8 cellular contexts compared by ENCODE assay signal in the genomic region with DNA sequence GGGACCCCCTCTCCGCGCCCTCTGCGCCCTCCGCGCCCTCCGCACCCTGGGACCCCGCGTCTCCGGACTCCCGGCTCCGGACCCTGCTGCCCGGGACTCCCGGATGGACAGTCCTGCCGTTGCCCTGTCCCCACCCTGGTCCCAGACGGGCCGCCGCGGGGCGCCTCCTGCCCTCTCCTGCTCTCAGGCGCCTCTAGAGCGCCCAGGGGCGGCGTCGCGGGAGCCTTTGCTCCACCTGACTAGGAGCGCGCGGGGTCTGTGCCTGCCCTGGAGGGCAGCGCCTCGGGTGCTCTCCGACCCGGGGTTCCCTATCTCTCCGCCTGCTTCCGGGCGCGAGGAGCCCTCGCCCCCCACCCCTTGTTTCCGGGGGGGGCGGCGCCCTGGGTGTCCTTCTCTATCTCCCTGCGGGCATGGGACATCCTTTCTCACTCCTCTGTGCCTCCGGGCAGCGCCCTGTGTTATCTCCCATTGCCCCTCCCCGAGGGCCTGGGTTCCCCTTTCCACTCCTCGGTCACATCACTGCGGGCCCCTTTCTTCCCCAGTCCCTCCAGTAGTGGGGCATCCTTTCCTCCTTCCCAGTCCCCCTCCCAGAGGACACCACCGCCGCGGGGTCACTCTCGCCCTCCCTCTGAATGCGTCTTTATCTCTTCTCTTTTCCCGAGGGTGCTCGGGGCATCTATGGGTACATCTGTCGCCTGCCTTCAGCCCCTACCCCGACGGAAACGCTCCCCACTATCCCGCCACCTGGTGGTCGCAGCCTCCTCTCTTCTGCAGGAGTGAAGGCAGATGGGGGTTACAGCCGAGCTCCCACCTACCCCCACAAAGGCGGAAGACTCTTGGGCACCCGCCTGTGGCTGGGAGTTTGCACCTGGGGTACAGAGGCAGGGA. TPM values are rescaled to one million over a fixed set of nuclear protein-coding genes. Genes with fewer than 3 reads are reported as not detected.
A peak's percentile ranks its signal among the peaks of the same experiment; 100 is the strongest.
DNase-seq lines count a peak whose midpoint lies in the region; TF ChIP-seq lines count a peak whose summit lies in the region.

No MANE protein-coding gene starts in this region.

- H3K36me3 Mint-ChIP-seq in activated T-cell treated with anti-CD3 and anti-CD28 coated beads, Interleukin-2, amount 50 U/mL, for 24 hours (ENCODE audit: low read depth) = peaks cover 46% of the 10 kb centered on the region

- H3K27ac ChIP-seq in right atrium auricular region = no peak overlapping the region

- peaks cover 0 to 8% of the 10 kb centered on the region in 2 donors for H3K4me1 ChIP-seq in right atrium auricular region

- peak overlapping the region; percentile 33 to 46 for H3K4me3 ChIP-seq in right atrium auricular region

- peak; percentile 24 for DNase-seq in NCI-H2227 (lab: John Stamatoyannopoulos, UW; ENCODE audit: unreplicated experiment)
- no peak for DNase-seq in NCI-H2227 treated with DMSO at 0.1 percent for 48 hours (lab: John Stamatoyannopoulos, UW)
- DNase-seq in Kasumi-1 (lab: John Stamatoyannopoulos, UW) = peak; percentile 25 to 31
- DNase-seq in activated T-cell treated with anti-CD3 and anti-CD28 coated beads, Interleukin-2, amount 50 U/mL, for 24 hours = peak; percentile 75
- no peak for DNase-seq in right atrium auricular region (ENCODE audit: low spot score)
- DNase-seq in stimulated activated CD4-positive, alpha-beta T cell treated with anti-CD3 and anti-CD28 coated beads, Interleukin-15, amount 100 ng/mL, for 1 hour (ENCODE audit: low read depth in 1 of 2, low spot score in 1 of 2) = peak; percentile 8 to 33
- DNase-seq in DMS79 (lab: John Stamatoyannopoulos, UW) = no peak
- no peak for DNase-seq in NCI-H1436 treated with DMSO at 0.1 percent for 48 hours (lab: John Stamatoyannopoulos, UW)

- H3K27me3 ChIP-seq in right atrium auricular region = peaks cover 0 to 11% of the 10 kb centered on the region in 2 donors

- H3K4me1 Mint-ChIP-seq in activated T-cell treated with anti-CD3 and anti-CD28 coated beads, Interleukin-2, amount 50 U/mL, for 24 hours (ENCODE audit: low read depth) = peaks cover 66% of the 10 kb centered on the region

- no peak for TF ChIP-seq CTCF in right atrium auricular region (IDR thresholded peaks at IDR 0.05)

- H3K36me3 ChIP-seq in right atrium auricular region = no peaks in the 10 kb centered on the region

- H3K9me3 Mint-ChIP-seq in activated T-cell treated with anti-CD3 and anti-CD28 coated beads, Interleukin-2, amount 50 U/mL, for 24 hours = no peaks in the 10 kb centered on the region

- peak overlapping the region; percentile 97 for H3K4me3 Mint-ChIP-seq in activated T-cell treated with anti-CD3 and anti-CD28 coated beads, Interleukin-2, amount 50 U/mL, for 24 hours

- H3K9me3 ChIP-seq in right atrium auricular region = no peaks in the 10 kb centered on the region

- H3K27me3 Mint-ChIP-seq in activated T-cell treated with anti-CD3 and anti-CD28 coated beads, Interleukin-2, amount 50 U/mL, for 24 hours = no peaks in the 10 kb centered on the region

- peak overlapping the region; percentile 92 for H3K27ac Mint-ChIP-seq in activated T-cell treated with anti-CD3 and anti-CD28 coated beads, Interleukin-2, amount 50 U/mL, for 24 hours

RNA-seq across cellular contexts. Expression of a gene that starts 0.9 kb away (rescaled TPM):
- 1 to 10 TPM in 1 of 2 donors, under 1 TPM in 1; 0.93 to 3.1 TPM for total RNA-seq in right atrium auricular region

Comparison
In these comparisons a context has a peak if more than half of its experiments do, and no peak if none do; other contexts are left out.
1. DNase-seq: peak in NCI-H2227 (single experiment), Kasumi-1 (2 of 2), activated T-cell treated with anti-CD3 and anti-CD28 coated beads, Interleukin-2, amount 50 U/mL, for 24 hours (single experiment) and stimulated activated CD4-positive, alpha-beta T cell treated with anti-CD3 and anti-CD28 coated beads, Interleukin-15, amount 100 ng/mL, for 1 hour (2 of 2); none in NCI-H2227 treated with DMSO at 0.1 percent for 48 hours (single experiment), right atrium auricular region (single experiment), DMS79 (single experiment) and NCI-H1436 treated with DMSO at 0.1 percent for 48 hours (single experiment).